In the genomic region with DNA sequence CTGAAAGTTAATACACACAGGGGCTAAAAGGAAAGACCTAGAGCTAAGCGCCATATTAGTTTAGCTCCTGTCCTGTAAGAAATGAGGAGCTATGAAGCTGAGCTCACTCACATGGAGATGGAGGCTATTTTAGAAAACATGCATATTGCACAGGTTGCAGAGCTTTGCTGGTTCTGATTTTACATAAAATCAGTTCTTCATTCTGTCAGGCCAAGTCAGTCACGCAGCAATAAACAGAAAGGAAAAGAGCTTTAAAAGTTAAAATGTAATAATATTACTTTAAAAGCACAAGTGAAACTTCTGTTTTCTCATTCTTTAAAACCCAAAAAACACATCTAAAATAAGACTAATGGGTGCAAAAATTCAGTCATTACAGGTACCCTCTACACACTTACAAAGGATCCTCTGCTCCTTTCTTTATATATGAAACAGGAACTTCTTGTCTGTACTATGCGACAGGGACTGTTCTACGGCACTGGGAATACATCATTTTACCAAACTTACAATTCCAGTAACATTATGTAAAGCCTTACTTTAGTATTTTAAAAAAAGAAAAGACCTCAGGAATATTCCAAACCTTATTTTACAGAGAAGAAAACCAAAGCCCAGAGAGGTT, we compare ENCODE assay signal across 15 cellular contexts.
A peak's percentile ranks its signal among the peaks of the same experiment; 100 is the strongest.
DNase-seq lines count a peak whose midpoint lies in the region; ATAC-seq and TF ChIP-seq lines count a peak whose summit lies in the region.
"Had no signal": no experiment of that assay in that cellular context is flagged by ENCODE, and none has a peak within 500 bp of the region (broad histone marks: within the 10 kb centered on the region; RNA-seq: fewer than 3 reads in every experiment).

No MANE protein-coding gene starts in this region.

- DNase-seq in GM12864 (ENCODE audit: low read depth) (peak; percentile 38), esophagus squamous epithelium (lab: John Stamatoyannopoulos, UW) (no peak), stomach (no peak), NCI-H2029 (lab: John Stamatoyannopoulos, UW) (no peak), NCI-H2107 treated with DMSO at 0.1 percent for 48 hours (lab: John Stamatoyannopoulos, UW; ENCODE audit: unreplicated experiment) (no peak)
- no peak for DNase-seq in activated T-cell treated with anti-CD3 and anti-CD28 coated beads, Interleukin-2, amount 50 U/mL, for 48 hours
- DNase-seq: activated naive CD4-positive, alpha-beta T cell; DMS53; left cardiac atrium; NCI-H1048; right lobe of liver; SK-N-SH; stimulated activated naive CD4-positive, alpha-beta T cell had no signal

- H3K36me3 ChIP-seq in esophagus squamous epithelium (no peaks in the 10 kb centered on the region), stomach (peaks cover 0 to 4% (median 2%) of the 10 kb centered on the region in 4 donors)
- H3K36me3 ChIP-seq: right lobe of liver had no signal

- TF ChIP-seq CTCF in GM12864 (IDR thresholded peaks at IDR 0.05; ENCODE audit: low read depth, low read length, missing control alignments) (no peak), esophagus squamous epithelium (IDR thresholded peaks at IDR 0.05) (no peak), stomach (IDR thresholded peaks at IDR 0.05) (no peak)

- H3K27me3 ChIP-seq in esophagus squamous epithelium (no peaks in the 10 kb centered on the region), stomach (no peaks in the 10 kb centered on the region)
- H3K27me3 ChIP-seq: right lobe of liver had no signal

- intact Hi-C loops in esophagus squamous epithelium (cut with DNase I), result loop anchor here (5.0 to 10.0 kb wide), 2 partner anchors 250 to 537 kb away; no protein-coding TSS in a partner anchor
- intact Hi-C loops in stomach (cut with DNase I; ENCODE audit: low total_unique reads), result no loop called here

- peaks cover 11 to 82% (median 20%) of the 10 kb centered on the region in 3 donors for H3K4me1 ChIP-seq in esophagus squamous epithelium
- H3K4me1 ChIP-seq in stomach, result peaks cover 4 to 70% (median 23%) of the 10 kb centered on the region in 4 donors

- H3K9me3 ChIP-seq in esophagus squamous epithelium (no peaks in the 10 kb centered on the region), stomach (no peaks in the 10 kb centered on the region)
- H3K9me3 ChIP-seq: right lobe of liver, SK-N-SH had no signal

- ATAC-seq in HG03196 (IDR thresholded peaks at IDR 0.05; ENCODE audit: unreplicated experiment) (peak; percentile 39), HG02840 (IDR thresholded peaks at IDR 0.05; ENCODE audit: low FRiP score, unreplicated experiment) (no peak)
- ATAC-seq: left cardiac atrium had no signal

- 86 to 91% methylated on average over 4 of the region's 4 CpGs for WGBS in esophagus squamous epithelium, 2 donors
- WGBS in stomach, 5 donors, result 86 to 97% (median 93%) methylated on average over 4 of the region's 4 CpGs

- no peak overlapping the region; the same call in 1 of the 2 replicates for H3K4me3 ChIP-seq in GM12864 (ENCODE audit: low read depth, low read length)
- H3K4me3 ChIP-seq in esophagus squamous epithelium, result no peak overlapping the region
- H3K4me3 ChIP-seq in stomach, result no peak overlapping the region
- H3K4me3 ChIP-seq: right lobe of liver had no signal

- TF ChIP-seq EP300 in stomach (IDR thresholded peaks at IDR 0.05), result no peak

- H3K27ac ChIP-seq in esophagus squamous epithelium, result peak overlapping the region in 3 of 4 donors; percentile 63 to 76 (median 75)
- peak overlapping the region in 3 of 5 donors; percentile 59 to 71 (median 67) for H3K27ac ChIP-seq in stomach

- TF ChIP-seq POLR2A in esophagus squamous epithelium (IDR thresholded peaks at IDR 0.05) (no peak), stomach (IDR thresholded peaks at IDR 0.05) (no peak)
